In genomic region chr22:50505776-50506610, GRCh38 we compare ENCODE assay signal across 6 cellular contexts. TPM values are rescaled to one million over a fixed set of nuclear protein-coding genes. Genes with fewer than 3 reads are reported as not detected.
DNase-seq lines count a peak whose midpoint lies in the region; ATAC-seq and TF ChIP-seq lines count a peak whose summit lies in the region.

No MANE protein-coding gene starts in this region.

- H2BK20ac ChIP-seq in IMR-90 (ENCODE audit: low read depth, low read length) = no peak overlapping the region

- no peaks in the 10 kb centered on the region for H3K27me3 ChIP-seq in IMR-90 (ENCODE audit: control insufficient read depth, insufficient read depth, low read length)

- H3K56ac ChIP-seq in IMR-90 (ENCODE audit: extremely low read depth, insufficient read depth, low read length) = no peak overlapping the region

- H3K14ac ChIP-seq in IMR-90 (replicated peaks; ENCODE audit: low read depth, low read length) = no peak overlapping the region

- H2BK15ac ChIP-seq in IMR-90 (ENCODE audit: low read depth, low read length) = no peak overlapping the region

- no peak overlapping the region for H3K27ac Mint-ChIP-seq in progenitor cell of endocrine pancreas
- H3K27ac Mint-ChIP-seq in endothelial cell (ENCODE audit: unreplicated experiment) = no peak overlapping the region

- H3K9me1 ChIP-seq in IMR-90 (ENCODE audit: insufficient read depth, low read length) = no peaks in the 10 kb centered on the region

- peak overlapping the region; percentile 100; the same call in 1 of the 2 replicates for H3K4me3 ChIP-seq in IMR-90 (ENCODE audit: insufficient read depth, low read depth, low read length)
- peak overlapping the region; percentile 98 for H3K4me3 ChIP-seq in astrocyte of the spinal cord (ENCODE audit: low read depth, low read length)

- no peaks in the 10 kb centered on the region for H3K36me3 Mint-ChIP-seq in progenitor cell of endocrine pancreas (ENCODE audit: insufficient read depth)
- H3K36me3 Mint-ChIP-seq in endothelial cell (ENCODE audit: low read depth, unreplicated experiment) = no peaks in the 10 kb centered on the region

- H3K27me3 Mint-ChIP-seq in progenitor cell of endocrine pancreas (no peaks in the 10 kb centered on the region), endothelial cell (ENCODE audit: unreplicated experiment) (peaks cover 7% of the 10 kb centered on the region)

- TF ChIP-seq CTCF in IMR-90 (conservative IDR thresholded peaks at IDR 0.05; ENCODE audit: low read depth, low read length) (no peak), astrocyte of the spinal cord (IDR thresholded peaks at IDR 0.05; ENCODE audit: low read depth, low read length) (no peak), progenitor cell of endocrine pancreas (IDR thresholded peaks at IDR 0.05; ENCODE audit: unreplicated experiment) (no peak), endothelial cell (IDR thresholded peaks at IDR 0.05; ENCODE audit: unreplicated experiment) (no peak)

- H3K4me3 Mint-ChIP-seq in progenitor cell of endocrine pancreas (ENCODE audit: low read depth) (peak overlapping the region; percentile 91), endothelial cell (ENCODE audit: unreplicated experiment) (no peak overlapping the region)

- ATAC-seq in IMR-90 (ENCODE audit: low read depth) (no peak), GM21526 (IDR thresholded peaks at IDR 0.05; ENCODE audit: low FRiP score, unreplicated experiment) (no peak)

- H3K18ac ChIP-seq in IMR-90 (ENCODE audit: low read depth, low read length) = no peak overlapping the region

- H2AK9ac ChIP-seq in IMR-90 (replicated peaks; ENCODE audit: low read depth, low read length, poor library complexity) = peak overlapping the region; percentile 100

- H3K36me3 ChIP-seq in IMR-90 (ENCODE audit: control insufficient read depth, insufficient read depth, low read length) = peaks cover 28% of the 10 kb centered on the region

- H3K23ac ChIP-seq in IMR-90 (ENCODE audit: low read depth, low read length) = no peak overlapping the region

- no peak for TF ChIP-seq RAD21 in IMR-90 (IDR thresholded peaks at IDR 0.05; ENCODE audit: low read length)

- no peak overlapping the region; the same call in 1 of the 2 replicates for H3K27ac ChIP-seq in IMR-90 (ENCODE audit: insufficient read depth, low read length)

- no peak overlapping the region for H2AK5ac ChIP-seq in IMR-90 (ENCODE audit: low read depth, low read length)

- dilution Hi-C loops in IMR-90 (cut with HindIII; ENCODE audit: low sequenced_read_pairs, unreplicated experiment) = no loop called here

- H3K4me1 Mint-ChIP-seq in progenitor cell of endocrine pancreas (ENCODE audit: low read depth) = peaks cover 15% of the 10 kb centered on the region
- H3K4me1 Mint-ChIP-seq in endothelial cell (ENCODE audit: unreplicated experiment) = peaks cover 16% of the 10 kb centered on the region

- no peak overlapping the region for H3K4ac ChIP-seq in IMR-90 (ENCODE audit: low read depth, low read length)

- peaks cover 4% of the 10 kb centered on the region for H3K4me1 ChIP-seq in IMR-90 (ENCODE audit: control insufficient read depth, insufficient read depth, low read length)

- CTCF ChIA-PET in IMR-90 (lab: Yijun Ruan, JAX) = no interaction called here

- no peaks in the 10 kb centered on the region; the same call in 1 of the 2 replicates for H4K20me1 ChIP-seq in IMR-90 (ENCODE audit: insufficient read depth, low read length)

- no peak overlapping the region for H2BK120ac ChIP-seq in IMR-90 (ENCODE audit: low read depth, low read length)

- in situ Hi-C loops in IMR-90 (cut with MboI; ENCODE audit: low sequenced_read_pairs) (no loop called here), astrocyte of the spinal cord (cut with HindIII; ENCODE audit: low sequenced_read_pairs) (no loop called here)

- no TSS peak for BruUV-seq in IMR-90 (replicated peaks; lab: Mats Ljungman, UMichigan)

- no peak for DNase-seq in IMR-90
- DNase-seq in astrocyte of the spinal cord (ENCODE audit: low read depth, low spot score) = no peak
- no peak for DNase-seq in progenitor cell of endocrine pancreas (ENCODE audit: low spot score, unreplicated experiment)
- no peak for DNase-seq in putamen (ENCODE audit: low spot score)
- DNase-seq in endothelial cell (ENCODE audit: low spot score) = no peak

- no peak for TF ChIP-seq POLR2A in IMR-90 (IDR thresholded peaks at IDR 0.05; ENCODE audit: low read depth, low read length)

- WGBS in IMR-90 (ENCODE audit: extremely low coverage in 2 of 2, insufficient read length in 1 of 2), 2 experiments = 98% methylated on average over 23 of the region's 41 CpGs; no CpG with 5 or more reads in 1 of the 2 experiments

- H3K9me3 Mint-ChIP-seq in progenitor cell of endocrine pancreas (ENCODE audit: low read depth) (no peaks in the 10 kb centered on the region), endothelial cell (ENCODE audit: unreplicated experiment) (no peaks in the 10 kb centered on the region)

- intact Hi-C loops in IMR-90 (cut with micrococcal nuclease) = no loop called here

- H3K79me1 ChIP-seq in IMR-90 (ENCODE audit: low read depth in 1 of 2, low read length in 2 of 2) = peaks cover 8 to 49% of the 10 kb centered on the region in 2 experiments

- H4K8ac ChIP-seq in IMR-90 (ENCODE audit: low read depth in 2 of 2, low read length in 2 of 2) = no peak overlapping the region

- H3K9ac ChIP-seq in IMR-90 (ENCODE audit: low read depth, low read length) = no peak overlapping the region

- no peak overlapping the region for H2BK5ac ChIP-seq in IMR-90 (ENCODE audit: low read depth, low read length, poor library complexity, severe bottlenecking)

- H4K5ac ChIP-seq in IMR-90 (ENCODE audit: low read depth, low read length) = no peak overlapping the region

- peak overlapping the region; percentile 5 for H2AFZ ChIP-seq in IMR-90 (replicated peaks; ENCODE audit: low read length, poor library complexity)

- no peak overlapping the region for H4K91ac ChIP-seq in IMR-90 (ENCODE audit: insufficient read depth, low read depth, low read length)

- no peaks in the 10 kb centered on the region for H3K9me3 ChIP-seq in IMR-90 (ENCODE audit: control insufficient read depth, insufficient read depth, low read length)

- H3K4me2 ChIP-seq in IMR-90 (ENCODE audit: low read depth, low read length) = peak overlapping the region; percentile 87; the same call in 1 of the 2 replicates

- POLR2A ChIA-PET in IMR-90 (lab: Charles Lee; ENCODE audit: unreplicated experiment) = no interaction called here

TF ChIP-seq in IMR-90, 13 proteins besides CTCF, POLR2A, EP300 and RAD21 (continues in another document):
- TF ChIP-seq BHLHE40 (IDR thresholded peaks at IDR 0.05; ENCODE audit: low read depth, low read length) (no peak), NFE2L2 (IDR thresholded peaks at IDR 0.05; ENCODE audit: low read depth, low read length) (no peak), MXI1 (IDR thresholded peaks at IDR 0.05; ENCODE audit: borderline replicate concordance, low read depth, low read length) (no peak), ELK1 (IDR thresholded peaks at IDR 0.05; ENCODE audit: borderline replicate concordance, low read depth, low read length) (no peak), USF2 (IDR thresholded peaks at IDR 0.05; ENCODE audit: low read depth, low read length) (no peak)

RNA-seq across cellular contexts. Expression of gene LMF2, which starts 1.5 kb away (rescaled TPM):
- 15.6 and 16.8 TPM in 2 replicates for total RNA-seq in IMR-90 (2012; rRNA removed)
- 82.6 and 103 TPM in 2 replicates for polyA plus RNA-seq in IMR-90 (2012; rRNA removed)
- 39.0 and 77.4 TPM in 2 replicates for polyA plus RNA-seq in IMR-90 (2012; cell fraction: cytosol; rRNA removed)
- polyA plus RNA-seq in IMR-90 (2012; cell fraction: nucleus; rRNA removed; ENCODE audit: low replicate concordance) = 417 and 1,505 TPM in 2 replicates
- 59.0 and 65.5 TPM in 2 replicates for total RNA-seq in progenitor cell of endocrine pancreas
- total RNA-seq in endothelial cell (ENCODE audit: unreplicated experiment) = 88.2 TPM

RNA-seq across cellular contexts. Expression of gene NCAPH2, which starts 2.0 kb away (rescaled TPM):
- total RNA-seq in IMR-90 (2012; rRNA removed) (36.4 and 38.5 TPM in 2 replicates), progenitor cell of endocrine pancreas (61.6 and 66.5 TPM in 2 replicates), endothelial cell (ENCODE audit: unreplicated experiment) (40.9 TPM)
- polyA plus RNA-seq in IMR-90 (2012; rRNA removed) = 30.2 and 30.8 TPM in 2 replicates
- 21.4 and 24.2 TPM in 2 replicates for polyA plus RNA-seq in IMR-90 (2012; cell fraction: cytosol; rRNA removed)
- polyA plus RNA-seq in IMR-90 (2012; cell fraction: nucleus; rRNA removed; ENCODE audit: low replicate concordance) = 41.1 and 97.4 TPM in 2 replicates

RNA-seq across cellular contexts. Expression of gene MIOX, which starts 19.3 kb away (rescaled TPM):
- total RNA-seq in IMR-90 (2012; rRNA removed) = not detected in 2 replicates
- not detected in 2 replicates for polyA plus RNA-seq in IMR-90 (2012; rRNA removed)
- polyA plus RNA-seq in IMR-90 (2012; cell fraction: cytosol; rRNA removed) = not detected in 2 replicates
- 0.46 and 0.61 TPM in 2 replicates for polyA plus RNA-seq in IMR-90 (2012; cell fraction: nucleus; rRNA removed; ENCODE audit: low replicate concordance)
- total RNA-seq in progenitor cell of endocrine pancreas = 0.69 and 0.98 TPM in 2 replicates
- total RNA-seq in endothelial cell (ENCODE audit: unreplicated experiment) = not detected

RNA-seq across cellular contexts. Expression of gene SCO2, which starts 19.4 kb away (rescaled TPM):
- total RNA-seq in IMR-90 (2012; rRNA removed) (1.3 and 1.7 TPM in 2 replicates), progenitor cell of endocrine pancreas (3.7 TPM in 1 of 2 replicates, not detected in the other), endothelial cell (ENCODE audit: unreplicated experiment) (1.1 TPM)
- 1.8 and 1.9 TPM in 2 replicates for polyA plus RNA-seq in IMR-90 (2012; rRNA removed)
- 2.9 TPM in 2 replicates for polyA plus RNA-seq in IMR-90 (2012; cell fraction: cytosol; rRNA removed)
- 2.1 and 3.9 TPM in 2 replicates for polyA plus RNA-seq in IMR-90 (2012; cell fraction: nucleus; rRNA removed; ENCODE audit: low replicate concordance)

RNA-seq across cellular contexts. Expression of gene TYMP, which starts 23.8 kb away (rescaled TPM):
- 0.18 and 0.28 TPM in 2 replicates for total RNA-seq in IMR-90 (2012; rRNA removed)
- 0.74 and 1.5 TPM in 2 replicates for polyA plus RNA-seq in IMR-90 (2012; rRNA removed)
- 3.5 and 3.6 TPM in 2 replicates for polyA plus RNA-seq in IMR-90 (2012; cell fraction: cytosol; rRNA removed)
- polyA plus RNA-seq in IMR-90 (2012; cell fraction: nucleus; rRNA removed; ENCODE audit: low replicate concordance) = 3.0 and 7.2 TPM in 2 replicates
- total RNA-seq in progenitor cell of endocrine pancreas = 1.6 and 2.0 TPM in 2 replicates
- total RNA-seq in endothelial cell (ENCODE audit: unreplicated experiment) = 6.3 TPM
